Comparison of ENCODE assay signal across 8 cellular contexts in genomic region chr16:20866161-20866772, GRCh38. TPM values are rescaled to one million over a fixed set of nuclear protein-coding genes. Genes with fewer than 3 reads are reported as not detected.
DNase-seq lines count a peak whose midpoint lies in the region; ATAC-seq lines count a peak whose summit lies in the region.

No MANE protein-coding gene starts in this region.

- no peaks in the 10 kb centered on the region for H3K9me3 Mint-ChIP-seq in activated T-helper 1 cell treated with anti-CD3 and anti-CD28 coated beads, Interleukin-12 subunit alpha, Interleukin-12 subunit beta, Interleukin-2, Interleukin-4 antibody, amounts not matched to agents 30 ng/mL and 10 ng/mL and 1 ng/mL, durations not matched to agents 14 hours and 24 hours and 36 hours
- H3K9me3 Mint-ChIP-seq in stimulated activated memory B cell treated with anti-CD40 and anti-IgM and Interleukin-4, amounts not matched to agents 10 μg/mL and 1 μg/mL and 100 μg/mL, for 72 hours, result no peaks in the 10 kb centered on the region

- peak; percentile 20 for ATAC-seq in HG03520 (IDR thresholded peaks at IDR 0.05; ENCODE audit: unreplicated experiment)
- no peak for ATAC-seq in Right ventricle myocardium superior (ENCODE audit: poor library complexity)
- ATAC-seq in stimulated activated memory B cell treated with anti-CD40 and anti-IgM and Interleukin-4, amounts not matched to agents 10 μg/mL and 1 μg/mL and 100 μg/mL, for 72 hours, result no peak

- H3K27me3 Mint-ChIP-seq in activated T-helper 1 cell treated with anti-CD3 and anti-CD28 coated beads, Interleukin-12 subunit alpha, Interleukin-12 subunit beta, Interleukin-2, Interleukin-4 antibody, amounts not matched to agents 30 ng/mL and 10 ng/mL and 1 ng/mL, durations not matched to agents 14 hours and 24 hours and 36 hours (ENCODE audit: insufficient read depth), result no peaks in the 10 kb centered on the region
- H3K27me3 Mint-ChIP-seq in stimulated activated memory B cell treated with anti-CD40 and anti-IgM and Interleukin-4, amounts not matched to agents 10 μg/mL and 1 μg/mL and 100 μg/mL, for 72 hours, result no peaks in the 10 kb centered on the region

- peak; percentile 85 for DNase-seq in ELF-1 (ENCODE audit: low read depth, low spot score)
- DNase-seq in activated T-helper 1 cell treated with anti-CD3 and anti-CD28 coated beads, Interleukin-12 subunit alpha, Interleukin-12 subunit beta, Interleukin-2, Interleukin-4 antibody, amounts not matched to agents 30 ng/mL and 10 ng/mL and 1 ng/mL, durations not matched to agents 14 hours and 24 hours and 36 hours (ENCODE audit: low spot score), result no peak
- peak; percentile 57 for DNase-seq in Right ventricle myocardium superior
- no peak for DNase-seq in GM19238 (ENCODE audit: insufficient read length, low spot score)
- DNase-seq in midbrain (lab: John Stamatoyannopoulos, UW), result no peak
- no peak for DNase-seq in activated gamma-delta T cell (lab: John Stamatoyannopoulos, UW)

- peaks cover 39% of the 10 kb centered on the region for H3K36me3 Mint-ChIP-seq in activated T-helper 1 cell treated with anti-CD3 and anti-CD28 coated beads, Interleukin-12 subunit alpha, Interleukin-12 subunit beta, Interleukin-2, Interleukin-4 antibody, amounts not matched to agents 30 ng/mL and 10 ng/mL and 1 ng/mL, durations not matched to agents 14 hours and 24 hours and 36 hours (ENCODE audit: low read depth)
- peaks cover 31% of the 10 kb centered on the region for H3K36me3 Mint-ChIP-seq in stimulated activated memory B cell treated with anti-CD40 and anti-IgM and Interleukin-4, amounts not matched to agents 10 μg/mL and 1 μg/mL and 100 μg/mL, for 72 hours

- peak overlapping the region; percentile 50 for H3K27ac Mint-ChIP-seq in activated T-helper 1 cell treated with anti-CD3 and anti-CD28 coated beads, Interleukin-12 subunit alpha, Interleukin-12 subunit beta, Interleukin-2, Interleukin-4 antibody, amounts not matched to agents 30 ng/mL and 10 ng/mL and 1 ng/mL, durations not matched to agents 14 hours and 24 hours and 36 hours
- H3K27ac Mint-ChIP-seq in stimulated activated memory B cell treated with anti-CD40 and anti-IgM and Interleukin-4, amounts not matched to agents 10 μg/mL and 1 μg/mL and 100 μg/mL, for 72 hours, result peak overlapping the region; percentile 28

- intact Hi-C loops in activated T-helper 1 cell treated with anti-CD3 and anti-CD28 coated beads, Interleukin-12 subunit alpha, Interleukin-12 subunit beta, Interleukin-2, Interleukin-4 antibody, amounts not matched to agents 30 ng/mL and 10 ng/mL and 1 ng/mL, durations not matched to agents 14 hours and 24 hours and 36 hours (cut with micrococcal nuclease), result no loop called here
- intact Hi-C loops in Right ventricle myocardium superior (cut with DNase I), result no loop called here

- H3K4me1 Mint-ChIP-seq in activated T-helper 1 cell treated with anti-CD3 and anti-CD28 coated beads, Interleukin-12 subunit alpha, Interleukin-12 subunit beta, Interleukin-2, Interleukin-4 antibody, amounts not matched to agents 30 ng/mL and 10 ng/mL and 1 ng/mL, durations not matched to agents 14 hours and 24 hours and 36 hours (ENCODE audit: low read depth), result peaks cover 69% of the 10 kb centered on the region
- peaks cover 45% of the 10 kb centered on the region for H3K4me1 Mint-ChIP-seq in stimulated activated memory B cell treated with anti-CD40 and anti-IgM and Interleukin-4, amounts not matched to agents 10 μg/mL and 1 μg/mL and 100 μg/mL, for 72 hours

- no peak overlapping the region for H3K4me3 Mint-ChIP-seq in activated T-helper 1 cell treated with anti-CD3 and anti-CD28 coated beads, Interleukin-12 subunit alpha, Interleukin-12 subunit beta, Interleukin-2, Interleukin-4 antibody, amounts not matched to agents 30 ng/mL and 10 ng/mL and 1 ng/mL, durations not matched to agents 14 hours and 24 hours and 36 hours
- H3K4me3 Mint-ChIP-seq in stimulated activated memory B cell treated with anti-CD40 and anti-IgM and Interleukin-4, amounts not matched to agents 10 μg/mL and 1 μg/mL and 100 μg/mL, for 72 hours, result no peak overlapping the region

RNA-seq across cellular contexts. Expression of gene DCUN1D3, which starts 33.9 kb away (rescaled TPM):
- 14.5 and 16.7 TPM in 2 replicates for total RNA-seq in activated T-helper 1 cell treated with anti-CD3 and anti-CD28 coated beads, Interleukin-12 subunit alpha, Interleukin-12 subunit beta, Interleukin-2, Interleukin-4 antibody, amounts not matched to agents 30 ng/mL and 10 ng/mL and 1 ng/mL, durations not matched to agents 14 hours and 24 hours and 36 hours
- total RNA-seq in Right ventricle myocardium superior, result 14.6 TPM

RNA-seq across cellular contexts. Expression of gene LYRM1, which starts 34.3 kb away (rescaled TPM):
- 21.2 and 23.7 TPM in 2 replicates for total RNA-seq in activated T-helper 1 cell treated with anti-CD3 and anti-CD28 coated beads, Interleukin-12 subunit alpha, Interleukin-12 subunit beta, Interleukin-2, Interleukin-4 antibody, amounts not matched to agents 30 ng/mL and 10 ng/mL and 1 ng/mL, durations not matched to agents 14 hours and 24 hours and 36 hours
- 49.8 TPM for total RNA-seq in Right ventricle myocardium superior

RNA-seq across cellular contexts. Expression of gene REXO5, which starts 59.9 kb away (rescaled TPM):
- 7.7 and 8.3 TPM in 2 replicates for total RNA-seq in activated T-helper 1 cell treated with anti-CD3 and anti-CD28 coated beads, Interleukin-12 subunit alpha, Interleukin-12 subunit beta, Interleukin-2, Interleukin-4 antibody, amounts not matched to agents 30 ng/mL and 10 ng/mL and 1 ng/mL, durations not matched to agents 14 hours and 24 hours and 36 hours
- 5.1 TPM for total RNA-seq in Right ventricle myocardium superior

RNA-seq across cellular contexts. Expression of gene ERI2, which starts 60.0 kb away (rescaled TPM):
- total RNA-seq in activated T-helper 1 cell treated with anti-CD3 and anti-CD28 coated beads, Interleukin-12 subunit alpha, Interleukin-12 subunit beta, Interleukin-2, Interleukin-4 antibody, amounts not matched to agents 30 ng/mL and 10 ng/mL and 1 ng/mL, durations not matched to agents 14 hours and 24 hours and 36 hours, result 13.9 and 14.2 TPM in 2 replicates
- total RNA-seq in Right ventricle myocardium superior, result 10.0 TPM

Comparison
In these comparisons a context has a peak if more than half of its experiments do, and no peak if none do; other contexts are left out.
1. DNase-seq: peak in ELF-1 (single experiment) and Right ventricle myocardium superior (single experiment); none in activated T-helper 1 cell treated with anti-CD3 and anti-CD28 coated beads, Interleukin-12 subunit alpha, Interleukin-12 subunit beta, Interleukin-2, Interleukin-4 antibody, amounts not matched to agents 30 ng/mL and 10 ng/mL and 1 ng/mL, durations not matched to agents 14 hours and 24 hours and 36 hours (single experiment), GM19238 (single experiment), midbrain (single experiment) and activated gamma-delta T cell (single experiment).